Comparison of ENCODE assay signal across 2 cellular contexts in the genomic region with DNA sequence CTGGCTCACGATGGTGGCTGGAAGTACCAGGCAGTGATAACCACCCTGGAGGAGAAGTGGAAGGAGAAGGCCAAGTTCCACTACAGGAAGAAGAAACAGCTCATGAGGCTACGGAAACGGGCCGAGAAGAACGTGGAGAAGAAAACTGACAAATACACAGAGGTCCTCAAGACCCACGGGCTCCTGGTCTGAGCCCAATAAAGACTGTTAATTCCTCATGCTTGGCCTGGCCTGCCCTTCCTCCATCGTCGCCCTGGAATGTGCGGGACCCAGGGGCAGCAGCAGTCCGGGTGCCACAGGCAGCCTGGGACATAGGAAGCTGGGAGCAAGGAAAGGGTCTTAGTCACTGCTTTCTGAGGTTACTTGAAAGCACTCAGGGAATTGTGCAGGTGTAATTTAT.
A peak's percentile ranks its signal among the peaks of the same experiment; 100 is the strongest.
TF ChIP-seq lines count a peak whose summit lies in the region.

No MANE protein-coding gene starts in this region.

TF ChIP-seq in IMR-90, 13 proteins besides CTCF, POLR2A, EP300 and RAD21:
- TF ChIP-seq BHLHE40 (IDR thresholded peaks at IDR 0.05; ENCODE audit: low read depth, low read length) (no peak), CHD1 (IDR thresholded peaks at IDR 0.05; ENCODE audit: low read depth, low read length) (no peak), MXI1 (IDR thresholded peaks at IDR 0.05; ENCODE audit: borderline replicate concordance, low read depth, low read length) (no peak), SMC3 (IDR thresholded peaks at IDR 0.05; ENCODE audit: low read depth, low read length) (no peak), RFX5 (IDR thresholded peaks at IDR 0.05; ENCODE audit: low read depth, low read length) (no peak), NFE2L2 (IDR thresholded peaks at IDR 0.05; ENCODE audit: low read depth, low read length) (no peak), FOS (IDR thresholded peaks at IDR 0.05; ENCODE audit: low read depth, low read length) (no peak), MAZ (IDR thresholded peaks at IDR 0.05; ENCODE audit: borderline replicate concordance, low read depth, low read length) (no peak)
- TF ChIP-seq, protein P1, sequence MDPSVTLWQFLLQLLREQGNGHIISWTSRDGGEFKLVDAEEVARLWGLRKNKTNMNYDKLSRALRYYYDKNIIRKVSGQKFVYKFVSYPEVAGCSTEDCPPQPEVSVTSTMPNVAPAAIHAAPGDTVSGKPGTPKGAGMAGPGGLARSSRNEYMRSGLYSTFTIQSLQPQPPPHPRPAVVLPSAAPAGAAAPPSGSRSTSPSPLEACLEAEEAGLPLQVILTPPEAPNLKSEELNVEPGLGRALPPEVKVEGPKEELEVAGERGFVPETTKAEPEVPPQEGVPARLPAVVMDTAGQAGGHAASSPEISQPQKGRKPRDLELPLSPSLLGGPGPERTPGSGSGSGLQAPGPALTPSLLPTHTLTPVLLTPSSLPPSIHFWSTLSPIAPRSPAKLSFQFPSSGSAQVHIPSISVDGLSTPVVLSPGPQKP (IDR thresholded peaks at IDR 0.05; ENCODE audit: borderline replicate concordance, low read depth, low read length): no peak
- TF ChIP-seq, protein P2, sequence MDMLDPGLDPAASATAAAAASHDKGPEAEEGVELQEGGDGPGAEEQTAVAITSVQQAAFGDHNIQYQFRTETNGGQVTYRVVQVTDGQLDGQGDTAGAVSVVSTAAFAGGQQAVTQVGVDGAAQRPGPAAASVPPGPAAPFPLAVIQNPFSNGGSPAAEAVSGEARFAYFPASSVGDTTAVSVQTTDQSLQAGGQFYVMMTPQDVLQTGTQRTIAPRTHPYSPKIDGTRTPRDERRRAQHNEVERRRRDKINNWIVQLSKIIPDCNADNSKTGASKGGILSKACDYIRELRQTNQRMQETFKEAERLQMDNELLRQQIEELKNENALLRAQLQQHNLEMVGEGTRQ (IDR thresholded peaks at IDR 0.05; ENCODE audit: low read depth, low read length): no peak

TF ChIP-seq in GM12878, 131 proteins besides CTCF, POLR2A, EP300 and RAD21:
- 0 out of 2 replicates have a peak, but pooled peaks have one; percentile 18 for TF ChIP-seq POLR2AphosphoS2 (IDR thresholded peaks at IDR 0.05; ENCODE audit: low read depth, low read length)
- TF ChIP-seq SMAD1 (IDR thresholded peaks at IDR 0.05; ENCODE audit: low read depth, partially characterized antibody): no peak
